ENCODE assay signal across 23 cellular contexts in genomic region chr1:81407463-81407862, GRCh38.
A peak's percentile ranks its signal among the peaks of the same experiment; 100 is the strongest.
DNase-seq lines count a peak whose midpoint lies in the region; ATAC-seq, FAIRE-seq and TF ChIP-seq lines count a peak whose summit lies in the region.
"Had no signal": no experiment of that assay in that cellular context is flagged by ENCODE, and none has a peak within 500 bp of the region (broad histone marks: within the 10 kb centered on the region; RNA-seq: fewer than 3 reads in every experiment).

No MANE protein-coding gene starts in this region.

- peak overlapping the region; percentile 12 to 68 (median 41) for H3K27ac ChIP-seq in upper lobe of left lung
- H3K27ac ChIP-seq: breast epithelium, ovary, tibial nerve had no signal

- TF ChIP-seq POLR2A in upper lobe of left lung (IDR thresholded peaks at IDR 0.05) = no peak

- peaks cover 7 to 22% (median 8%) of the 10 kb centered on the region in 4 donors for H3K4me1 ChIP-seq in upper lobe of left lung
- H3K4me1 ChIP-seq: breast epithelium had no signal

- H3K4me3 ChIP-seq in upper lobe of left lung = no peak overlapping the region
- H3K4me3 ChIP-seq: breast epithelium, GM12878, ovary, tibial nerve had no signal

- no peak for FAIRE-seq in frontal cortex (lab: Jason Lieb, UNC)
- FAIRE-seq: colon, GM12878 had no signal

- DNase-seq in NCI-H2029 (lab: John Stamatoyannopoulos, UW) (peak; percentile 3), NCI-H2029 treated with DMSO at 0.1 percent for 48 hours (lab: John Stamatoyannopoulos, UW) (no peak), NCI-H748 (lab: John Stamatoyannopoulos, UW; ENCODE audit: unreplicated experiment) (peak; percentile 89), dedifferentiated amniotic fluid mesenchymal stem cell (ENCODE audit: extremely low spot score) (peak; percentile 34), upper lobe of left lung (no peak), frontal cortex (ENCODE audit: low spot score in 2 of 2) (no peak)
- DNase-seq: activated CD4-positive, alpha-beta T cell treated with anti-CD3 and anti-CD28 coated beads, Interleukin-2, amount 50 U/mL, for 48 hours; activated CD4-positive, CD25-positive, alpha-beta regulatory T cell; activated gamma-delta T cell; DND-41; endodermal cell; GOT3; Karpas-422; naive thymus-derived CD8-positive, alpha-beta T cell; NCI-H446 treated with DMSO at 0.1 percent for 48 hours; ovary; stimulated activated CD4-positive, alpha-beta T cell treated with anti-CD3 and anti-CD28 coated beads, Interleukin-4, amount 100 ng/mL, for 24 hours had no signal

- no peaks in the 10 kb centered on the region for H3K36me3 ChIP-seq in upper lobe of left lung
- H3K36me3 ChIP-seq: breast epithelium, ovary, tibial nerve had no signal

- ATAC-seq in upper lobe of left lung (ENCODE audit: low FRiP score in 2 of 2) (no peak), HG03135 (IDR thresholded peaks at IDR 0.05; ENCODE audit: unreplicated experiment) (no peak), GM21528 (IDR thresholded peaks at IDR 0.05; ENCODE audit: low FRiP score, unreplicated experiment) (no peak)
- ATAC-seq: GM12878; naive thymus-derived CD8-positive, alpha-beta T cell had no signal

- TF ChIP-seq EP300 in upper lobe of left lung (IDR thresholded peaks at IDR 0.05) = no peak

- no peaks in the 10 kb centered on the region for H3K9me3 ChIP-seq in upper lobe of left lung
- H3K9me3 ChIP-seq: breast epithelium, ovary, tibial nerve had no signal

- no peaks in the 10 kb centered on the region for H3K27me3 ChIP-seq in upper lobe of left lung
- H3K27me3 ChIP-seq: breast epithelium, ovary, tibial nerve had no signal

- TF ChIP-seq CTCF in upper lobe of left lung (IDR thresholded peaks at IDR 0.05) = no peak

Comparison
In these comparisons a context has a peak if more than half of its experiments do, and no peak if none do; other contexts are left out.
1. DNase-seq: peak in NCI-H2029 (single experiment), NCI-H748 (single experiment) and dedifferentiated amniotic fluid mesenchymal stem cell (single experiment); none in NCI-H2029 treated with DMSO at 0.1 percent for 48 hours (single experiment), upper lobe of left lung (0 of 2) and frontal cortex (0 of 2).